10 cellular contexts compared by ENCODE assay signal in genomic region chr17:9928601-9929341, GRCh38. TPM values are rescaled to one million over a fixed set of nuclear protein-coding genes. Genes with fewer than 3 reads are reported as not detected.
DNase-seq lines count a peak whose midpoint lies in the region; ATAC-seq, FAIRE-seq and TF ChIP-seq lines count a peak whose summit lies in the region.
"Had no signal": no experiment of that assay in that cellular context is flagged by ENCODE, and none has a peak within 500 bp of the region (broad histone marks: within the 10 kb centered on the region; RNA-seq: fewer than 3 reads in every experiment).

No MANE protein-coding gene starts in this region.

- no peaks in the 10 kb centered on the region for H3K9me3 ChIP-seq in adipocyte (ENCODE audit: control insufficient read depth, low read length)
- H3K9me3 ChIP-seq in keratinocyte (ENCODE audit: control insufficient read depth, low read depth, low read length) = no peaks in the 10 kb centered on the region

- H3K4me2 ChIP-seq in keratinocyte (ENCODE audit: control insufficient read depth, extremely low read depth, insufficient read depth, low read depth, low read length) = no peak overlapping the region

- ATAC-seq in GM21619 (IDR thresholded peaks at IDR 0.05; ENCODE audit: unreplicated experiment) = no peak
- no peak for ATAC-seq in GM19351 (IDR thresholded peaks at IDR 0.05; ENCODE audit: unreplicated experiment)
- no peak for ATAC-seq in left lobe of liver

- CTCF ChIA-PET in AG04449 (lab: Yijun Ruan, JAX) = interaction anchor here (0.7 to 7.3 kb wide), 18 partner anchors 10 to 702 kb away, joined by 3 to 124 read pairs (median 4); no protein-coding TSS in a partner anchor

- H3K9ac ChIP-seq in adipocyte (ENCODE audit: low read length) = peak overlapping the region; percentile 54
- no peak overlapping the region for H3K9ac ChIP-seq in keratinocyte (ENCODE audit: control insufficient read depth, extremely low read depth, insufficient read depth, low read length)

- no peaks in the 10 kb centered on the region for H3K79me2 ChIP-seq in keratinocyte (ENCODE audit: control insufficient read depth, insufficient read depth, low read length)

- POLR2A ChIA-PET in AG04449 (lab: Yijun Ruan, JAX) = no interaction called here

- no peak overlapping the region for H2AFZ ChIP-seq in keratinocyte (ENCODE audit: control insufficient read depth, low read length)

- dilution Hi-C loops in keratinocyte (cut with MboI; ENCODE audit: extremely low pct_ligation_motif_present, low sequenced_read_pairs) = no loop called here

- no peaks in the 10 kb centered on the region for H4K20me1 ChIP-seq in keratinocyte (ENCODE audit: control insufficient read depth, extremely low read depth, insufficient read depth, low read length)

- H3K36me3 ChIP-seq in adipocyte (ENCODE audit: control insufficient read depth, insufficient read depth, low read length, severe bottlenecking) (no peaks in the 10 kb centered on the region), keratinocyte (ENCODE audit: control insufficient read depth in 2 of 2, extremely low read depth in 1 of 2, insufficient read depth in 2 of 2, low read length in 2 of 2) (no peaks in the 10 kb centered on the region)

- DNase-seq in AG04449 (ENCODE audit: low read depth, low spot score) (peak; percentile 37), HuH-7.5 (ENCODE audit: low spot score) (peak; percentile 20), adipocyte (ENCODE audit: low read depth) (peak; percentile 87), keratinocyte (ENCODE audit: low read depth, low spot score) (no peak), RPMI8226 (no peak), left lobe of liver (ENCODE audit: low spot score) (no peak)
- DNase-seq: DMS79 treated with DMSO at 0.1 percent for 48 hours had no signal

- no peaks in the 10 kb centered on the region for H3K27me3 ChIP-seq in adipocyte (replicated peaks; ENCODE audit: control insufficient read depth, insufficient read depth, low read length)
- no peaks in the 10 kb centered on the region for H3K27me3 ChIP-seq in keratinocyte (ENCODE audit: control insufficient read depth, extremely low read depth, insufficient read depth, low read length)

- TF ChIP-seq CTCF in AG04449 (IDR thresholded peaks at IDR 0.05; ENCODE audit: insufficient read depth, low read length, missing control alignments) (peak; percentile 33), keratinocyte (optimal IDR thresholded peaks at IDR 0.05 in 1 of 3, IDR thresholded peaks at IDR 0.05 in 1 of 3, conservative IDR thresholded peaks at IDR 0.05 in 1 of 3; ENCODE audit: extremely low read depth in 1 of 3, insufficient read depth in 2 of 3, low read length in 3 of 3) (peak; percentile 22 to 41 (median 26))

- FAIRE-seq in keratinocyte (lab: Jason Lieb, UNC) = no peak

- H3K4me1 ChIP-seq in adipocyte (ENCODE audit: control insufficient read depth, insufficient read depth, low read length) = peaks cover 31% of the 10 kb centered on the region
- no peaks in the 10 kb centered on the region for H3K4me1 ChIP-seq in keratinocyte (ENCODE audit: control insufficient read depth, extremely low read depth, insufficient read depth, low read length)

- H3K4me3 ChIP-seq in AG04449 (ENCODE audit: low read depth, low read length) = no peak overlapping the region
- no peak overlapping the region for H3K4me3 ChIP-seq in adipocyte (ENCODE audit: low read length)
- H3K4me3 ChIP-seq in keratinocyte (ENCODE audit: control insufficient read depth in 2 of 3, extremely low read depth in 1 of 3, insufficient read depth in 2 of 3, low read depth in 1 of 3, low read length in 3 of 3) = no peak overlapping the region

- no peak overlapping the region for H3K27ac ChIP-seq in keratinocyte (ENCODE audit: control insufficient read depth, insufficient read depth, low read length)

- no peaks in the 10 kb centered on the region for H3K9me1 ChIP-seq in keratinocyte (ENCODE audit: control insufficient read depth, extremely low read depth, insufficient read depth, low read length)

RNA-seq across cellular contexts. Expression of gene RCVRN, which starts 23.7 kb away (rescaled TPM):
- polyA plus RNA-seq in keratinocyte = not detected in 3 replicates
- polyA plus RNA-seq in keratinocyte (2011; ENCODE audit: low read depth) = not detected
- not detected in 2 replicates for polyA plus RNA-seq in keratinocyte (2011; cell fraction: cytosol; rRNA removed)
- not detected in 2 replicates for polyA plus RNA-seq in keratinocyte (2011; cell fraction: nucleus; rRNA removed)
- polyA plus RNA-seq in keratinocyte (2012; ENCODE audit: low replicate concordance) = not detected in 2 replicates
- polyA minus RNA-seq in keratinocyte = not detected in 3 replicates
- polyA minus RNA-seq in keratinocyte (2011; cell fraction: cytosol; rRNA and poly(A)+ RNA removed) = not detected
- polyA minus RNA-seq in keratinocyte (2011; cell fraction: nucleus; rRNA and poly(A)+ RNA removed) = not detected in 2 replicates
- not detected for total RNA-seq in left lobe of liver
- total RNA-seq: pulmonary artery endothelial cell had no signal

Comparison
In these comparisons a context has a peak if more than half of its experiments do, and no peak if none do; other contexts are left out.
1. DNase-seq: peak in AG04449 (single experiment), HuH-7.5 (single experiment) and adipocyte (single experiment); none in keratinocyte (single experiment), RPMI8226 (single experiment) and left lobe of liver (single experiment).